Comparison of ENCODE assay signal across 1 cellular context in the genomic region with DNA sequence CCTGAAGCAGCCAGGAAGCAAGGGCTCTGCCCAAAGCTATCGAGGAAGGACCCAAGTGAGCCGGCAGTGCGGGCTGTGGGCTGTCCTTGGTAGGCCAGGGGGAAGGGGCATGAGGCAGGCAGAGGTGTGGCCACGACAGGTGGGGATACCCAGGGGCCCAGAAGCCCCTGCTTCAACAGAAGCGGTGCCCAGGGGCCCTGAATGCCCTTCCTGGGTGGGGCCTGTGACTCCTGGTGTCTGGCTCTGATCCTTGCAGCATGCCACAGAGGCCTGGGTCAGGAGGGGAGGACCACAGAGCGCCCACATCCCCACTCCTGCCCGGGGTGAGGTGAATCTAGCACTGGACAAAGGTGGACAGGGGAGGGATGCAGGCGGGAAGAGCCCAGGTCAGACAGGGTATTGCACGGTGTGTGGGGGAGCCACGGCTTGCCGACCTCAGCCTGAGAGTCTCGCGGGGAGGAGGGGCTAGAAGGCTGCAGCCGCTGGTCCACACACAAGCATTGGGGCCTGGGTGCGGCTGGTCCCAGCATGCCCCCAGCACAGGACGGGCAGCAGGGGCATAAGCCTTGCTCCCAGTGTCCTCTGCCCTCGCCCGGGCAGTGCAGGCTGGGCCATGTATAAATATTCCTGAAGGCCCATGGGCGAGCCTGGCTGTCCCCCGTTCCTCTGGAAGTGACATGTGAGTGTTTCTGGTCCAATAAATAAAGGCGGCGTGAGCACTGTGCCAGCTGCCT.
TF ChIP-seq lines count a peak whose summit lies in the region.

No MANE protein-coding gene starts in this region.

TF ChIP-seq in GM23338, 12 proteins besides CTCF, POLR2A, EP300 and RAD21:
- TF ChIP-seq, protein P1, sequence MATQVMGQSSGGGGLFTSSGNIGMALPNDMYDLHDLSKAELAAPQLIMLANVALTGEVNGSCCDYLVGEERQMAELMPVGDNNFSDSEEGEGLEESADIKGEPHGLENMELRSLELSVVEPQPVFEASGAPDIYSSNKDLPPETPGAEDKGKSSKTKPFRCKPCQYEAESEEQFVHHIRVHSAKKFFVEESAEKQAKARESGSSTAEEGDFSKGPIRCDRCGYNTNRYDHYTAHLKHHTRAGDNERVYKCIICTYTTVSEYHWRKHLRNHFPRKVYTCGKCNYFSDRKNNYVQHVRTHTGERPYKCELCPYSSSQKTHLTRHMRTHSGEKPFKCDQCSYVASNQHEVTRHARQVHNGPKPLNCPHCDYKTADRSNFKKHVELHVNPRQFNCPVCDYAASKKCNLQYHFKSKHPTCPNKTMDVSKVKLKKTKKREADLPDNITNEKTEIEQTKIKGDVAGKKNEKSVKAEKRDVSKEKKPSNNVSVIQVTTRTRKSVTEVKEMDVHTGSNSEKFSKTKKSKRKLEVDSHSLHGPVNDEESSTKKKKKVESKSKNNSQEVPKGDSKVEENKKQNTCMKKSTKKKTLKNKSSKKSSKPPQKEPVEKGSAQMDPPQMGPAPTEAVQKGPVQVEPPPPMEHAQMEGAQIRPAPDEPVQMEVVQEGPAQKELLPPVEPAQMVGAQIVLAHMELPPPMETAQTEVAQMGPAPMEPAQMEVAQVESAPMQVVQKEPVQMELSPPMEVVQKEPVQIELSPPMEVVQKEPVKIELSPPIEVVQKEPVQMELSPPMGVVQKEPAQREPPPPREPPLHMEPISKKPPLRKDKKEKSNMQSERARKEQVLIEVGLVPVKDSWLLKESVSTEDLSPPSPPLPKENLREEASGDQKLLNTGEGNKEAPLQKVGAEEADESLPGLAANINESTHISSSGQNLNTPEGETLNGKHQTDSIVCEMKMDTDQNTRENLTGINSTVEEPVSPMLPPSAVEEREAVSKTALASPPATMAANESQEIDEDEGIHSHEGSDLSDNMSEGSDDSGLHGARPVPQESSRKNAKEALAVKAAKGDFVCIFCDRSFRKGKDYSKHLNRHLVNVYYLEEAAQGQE (IDR thresholded peaks at IDR 0.05; ENCODE audit: unreplicated experiment), result no peak
- no peak for TF ChIP-seq EZH2phosphoT487 (IDR thresholded peaks at IDR 0.05; ENCODE audit: unreplicated experiment)
- TF ChIP-seq ZNF331 (CRISPR knock-in tag; IDR thresholded peaks at IDR 0.05; ENCODE audit: low read depth), result no peak
- TF ChIP-seq STAT1 (IDR thresholded peaks at IDR 0.05; ENCODE audit: unreplicated experiment), result no peak
- TF ChIP-seq, protein P2, sequence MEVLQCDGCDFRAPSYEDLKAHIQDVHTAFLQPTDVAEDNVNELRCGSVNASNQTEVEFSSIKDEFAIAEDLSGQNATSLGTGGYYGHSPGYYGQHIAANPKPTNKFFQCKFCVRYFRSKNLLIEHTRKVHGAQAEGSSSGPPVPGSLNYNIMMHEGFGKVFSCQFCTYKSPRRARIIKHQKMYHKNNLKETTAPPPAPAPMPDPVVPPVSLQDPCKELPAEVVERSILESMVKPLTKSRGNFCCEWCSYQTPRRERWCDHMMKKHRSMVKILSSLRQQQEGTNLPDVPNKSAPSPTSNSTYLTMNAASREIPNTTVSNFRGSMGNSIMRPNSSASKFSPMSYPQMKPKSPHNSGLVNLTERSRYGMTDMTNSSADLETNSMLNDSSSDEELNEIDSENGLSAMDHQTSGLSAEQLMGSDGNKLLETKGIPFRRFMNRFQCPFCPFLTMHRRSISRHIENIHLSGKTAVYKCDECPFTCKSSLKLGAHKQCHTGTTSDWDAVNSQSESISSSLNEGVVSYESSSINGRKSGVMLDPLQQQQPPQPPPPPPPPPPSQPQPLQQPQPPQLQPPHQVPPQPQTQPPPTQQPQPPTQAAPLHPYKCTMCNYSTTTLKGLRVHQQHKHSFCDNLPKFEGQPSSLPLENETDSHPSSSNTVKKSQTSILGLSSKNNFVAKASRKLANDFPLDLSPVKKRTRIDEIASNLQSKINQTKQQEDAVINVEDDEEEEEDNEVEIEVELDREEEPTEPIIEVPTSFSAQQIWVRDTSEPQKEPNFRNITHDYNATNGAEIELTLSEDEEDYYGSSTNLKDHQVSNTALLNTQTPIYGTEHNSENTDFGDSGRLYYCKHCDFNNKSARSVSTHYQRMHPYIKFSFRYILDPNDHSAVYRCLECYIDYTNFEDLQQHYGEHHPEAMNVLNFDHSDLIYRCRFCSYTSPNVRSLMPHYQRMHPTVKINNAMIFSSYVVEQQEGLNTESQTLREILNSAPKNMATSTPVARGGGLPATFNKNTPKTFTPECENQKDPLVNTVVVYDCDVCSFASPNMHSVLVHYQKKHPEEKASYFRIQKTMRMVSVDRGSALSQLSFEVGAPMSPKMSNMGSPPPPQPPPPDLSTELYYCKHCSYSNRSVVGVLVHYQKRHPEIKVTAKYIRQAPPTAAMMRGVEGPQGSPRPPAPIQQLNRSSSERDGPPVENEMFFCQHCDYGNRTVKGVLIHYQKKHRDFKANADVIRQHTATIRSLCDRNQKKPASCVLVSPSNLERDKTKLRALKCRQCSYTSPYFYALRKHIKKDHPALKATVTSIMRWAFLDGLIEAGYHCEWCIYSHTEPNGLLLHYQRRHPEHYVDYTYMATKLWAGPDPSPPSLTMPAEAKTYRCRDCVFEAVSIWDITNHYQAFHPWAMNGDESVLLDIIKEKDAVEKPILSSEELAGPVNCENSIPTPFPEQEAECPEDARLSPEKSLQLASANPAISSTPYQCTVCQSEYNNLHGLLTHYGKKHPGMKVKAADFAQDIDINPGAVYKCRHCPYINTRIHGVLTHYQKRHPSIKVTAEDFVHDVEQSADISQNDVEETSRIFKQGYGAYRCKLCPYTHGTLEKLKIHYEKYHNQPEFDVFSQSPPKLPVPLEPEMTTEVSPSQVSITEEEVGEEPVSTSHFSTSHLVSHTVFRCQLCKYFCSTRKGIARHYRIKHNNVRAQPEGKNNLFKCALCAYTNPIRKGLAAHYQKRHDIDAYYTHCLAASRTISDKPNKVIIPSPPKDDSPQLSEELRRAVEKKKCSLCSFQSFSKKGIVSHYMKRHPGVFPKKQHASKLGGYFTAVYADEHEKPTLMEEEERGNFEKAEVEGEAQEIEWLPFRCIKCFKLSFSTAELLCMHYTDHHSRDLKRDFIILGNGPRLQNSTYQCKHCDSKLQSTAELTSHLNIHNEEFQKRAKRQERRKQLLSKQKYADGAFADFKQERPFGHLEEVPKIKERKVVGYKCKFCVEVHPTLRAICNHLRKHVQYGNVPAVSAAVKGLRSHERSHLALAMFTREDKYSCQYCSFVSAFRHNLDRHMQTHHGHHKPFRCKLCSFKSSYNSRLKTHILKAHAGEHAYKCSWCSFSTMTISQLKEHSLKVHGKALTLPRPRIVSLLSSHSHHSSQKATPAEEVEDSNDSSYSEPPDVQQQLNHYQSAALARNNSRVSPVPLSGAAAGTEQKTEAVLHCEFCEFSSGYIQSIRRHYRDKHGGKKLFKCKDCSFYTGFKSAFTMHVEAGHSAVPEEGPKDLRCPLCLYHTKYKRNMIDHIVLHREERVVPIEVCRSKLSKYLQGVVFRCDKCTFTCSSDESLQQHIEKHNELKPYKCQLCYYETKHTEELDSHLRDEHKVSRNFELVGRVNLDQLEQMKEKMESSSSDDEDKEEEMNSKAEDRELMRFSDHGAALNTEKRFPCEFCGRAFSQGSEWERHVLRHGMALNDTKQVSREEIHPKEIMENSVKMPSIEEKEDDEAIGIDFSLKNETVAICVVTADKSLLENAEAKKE (CRISPR knock-in tag; IDR thresholded peaks at IDR 0.05), result no peak
- TF ChIP-seq EZH2 (IDR thresholded peaks at IDR 0.05; ENCODE audit: low read depth, unreplicated experiment), result no peak
- TF ChIP-seq POLR2AphosphoS5 (IDR thresholded peaks at IDR 0.05; ENCODE audit: low read depth), result no peak
- no peak for TF ChIP-seq NANOG (IDR thresholded peaks at IDR 0.05; ENCODE audit: borderline replicate concordance)
- TF ChIP-seq, protein P3, sequence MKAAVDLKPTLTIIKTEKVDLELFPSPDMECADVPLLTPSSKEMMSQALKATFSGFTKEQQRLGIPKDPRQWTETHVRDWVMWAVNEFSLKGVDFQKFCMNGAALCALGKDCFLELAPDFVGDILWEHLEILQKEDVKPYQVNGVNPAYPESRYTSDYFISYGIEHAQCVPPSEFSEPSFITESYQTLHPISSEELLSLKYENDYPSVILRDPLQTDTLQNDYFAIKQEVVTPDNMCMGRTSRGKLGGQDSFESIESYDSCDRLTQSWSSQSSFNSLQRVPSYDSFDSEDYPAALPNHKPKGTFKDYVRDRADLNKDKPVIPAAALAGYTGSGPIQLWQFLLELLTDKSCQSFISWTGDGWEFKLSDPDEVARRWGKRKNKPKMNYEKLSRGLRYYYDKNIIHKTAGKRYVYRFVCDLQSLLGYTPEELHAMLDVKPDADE (IDR thresholded peaks at IDR 0.05), result no peak
TF ChIP-seq in GM23338: peak in this region for 0.
